18 cellular contexts compared by ENCODE assay signal in the genomic region with DNA sequence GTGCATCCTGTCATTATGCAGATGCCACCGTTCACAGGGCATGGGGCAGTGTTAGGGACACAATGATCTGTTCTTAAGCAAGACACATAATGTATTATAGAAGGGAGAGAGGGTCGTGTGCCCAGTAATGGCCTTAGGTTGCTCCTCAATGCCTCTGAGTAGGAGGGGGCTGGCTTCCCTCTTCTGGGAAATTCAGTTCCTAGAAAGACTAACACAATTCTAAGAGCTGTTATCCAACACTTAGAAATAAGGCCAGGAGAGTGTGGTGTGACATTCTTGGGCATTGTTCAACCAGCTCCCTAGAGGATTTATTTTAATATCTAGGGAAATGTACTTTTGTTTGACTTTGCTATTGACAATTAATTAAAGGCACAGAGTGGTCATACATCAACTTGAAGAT.
DNase-seq lines count a peak whose midpoint lies in the region; ATAC-seq and TF ChIP-seq lines count a peak whose summit lies in the region.
"Had no signal": no experiment of that assay in that cellular context is flagged by ENCODE, and none has a peak within 500 bp of the region (broad histone marks: within the 10 kb centered on the region; RNA-seq: fewer than 3 reads in every experiment).

No MANE protein-coding gene starts in this region.

- no peak for TF ChIP-seq CTCF in VCaP (conservative IDR thresholded peaks at IDR 0.05)

- DNase-seq in CMK (ENCODE audit: low read depth) (peak; percentile 24), DMS79 treated with DMSO at 0.1 percent for 48 hours (lab: John Stamatoyannopoulos, UW) (peak; percentile 62), NCI-H526 treated with DMSO at 0.1 percent for 48 hours (lab: John Stamatoyannopoulos, UW) (peak; percentile 89), LoVo (ENCODE audit: low spot score) (no peak)
- DNase-seq in stimulated activated naive CD4-positive, alpha-beta T cell treated with Interleukin-2 at 50 U/mL for 16 hours (lab: John Stamatoyannopoulos, UW), result no peak
- DNase-seq: CD4-positive, alpha-beta T cell; GDM1; KG1; NCI-H1694; NCI-H2081; NK-92 treated with Interleukin-12 subunit alpha and Interleukin-12 subunit beta, amount 100 ng/mL, for 24 hours had no signal

- peak overlapping the region; percentile 85 for H3K27ac ChIP-seq in VCaP
- H3K27ac ChIP-seq: BLaER1, HL-60 had no signal

- no peak for ATAC-seq in HG03045 (IDR thresholded peaks at IDR 0.05; ENCODE audit: unreplicated experiment)
- ATAC-seq: GM23338, HepG2, Panc1 had no signal

Comparison
In these comparisons a context has a peak if more than half of its experiments do, and no peak if none do; other contexts are left out.
1. DNase-seq: peak in CMK (single experiment), DMS79 treated with DMSO at 0.1 percent for 48 hours (single experiment) and NCI-H526 treated with DMSO at 0.1 percent for 48 hours (single experiment); none in stimulated activated naive CD4-positive, alpha-beta T cell treated with Interleukin-2 at 50 U/mL for 16 hours (single experiment) and LoVo (single experiment).